Comparison of ENCODE assay signal across 8 cellular contexts in the genomic region with DNA sequence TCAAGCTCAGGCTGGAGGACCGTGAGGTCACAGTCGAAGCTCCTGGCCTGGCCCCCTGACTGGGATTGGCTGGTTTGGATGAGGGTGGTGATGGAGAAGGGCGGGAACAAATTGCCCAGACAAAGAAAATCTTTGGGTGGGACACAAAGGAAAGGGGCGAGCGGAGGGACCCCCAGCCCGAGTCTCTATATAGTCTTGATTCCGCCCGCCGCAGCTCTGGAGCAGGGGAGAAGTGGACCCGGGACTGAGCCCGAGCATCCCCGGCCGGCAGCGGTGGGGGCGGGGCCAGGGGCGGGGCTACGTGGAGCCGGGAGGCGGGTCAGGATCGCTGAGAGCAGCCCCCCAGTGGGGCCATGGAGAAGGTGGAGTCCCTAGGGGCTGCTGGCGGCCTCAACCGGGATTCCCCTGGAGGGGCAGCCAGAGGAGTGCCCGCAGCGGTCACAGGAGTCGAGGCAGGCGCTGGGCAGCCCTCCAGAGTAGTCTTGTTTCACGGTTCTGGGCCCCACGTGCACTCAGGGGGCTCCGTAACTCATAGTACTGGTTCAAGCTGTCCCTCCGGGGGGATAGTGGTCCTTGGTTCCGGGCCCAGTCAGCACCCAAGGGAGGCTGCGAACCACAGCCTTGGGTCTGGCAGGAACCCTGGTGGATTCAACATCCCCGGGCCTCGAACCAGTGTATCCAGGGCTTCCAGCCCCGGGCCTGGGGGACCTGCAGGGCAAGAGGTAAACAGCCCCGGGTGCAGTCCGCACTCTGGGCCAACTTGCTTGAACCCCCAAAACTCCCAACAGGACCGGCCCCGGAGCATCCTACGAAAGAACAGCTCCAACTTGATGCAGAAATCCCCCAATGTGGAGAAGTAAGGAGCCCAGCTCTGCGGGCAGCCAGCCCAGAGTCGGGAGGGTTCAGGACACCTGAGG. TPM values are rescaled to one million over a fixed set of nuclear protein-coding genes. Genes with fewer than 3 reads are reported as not detected.
A peak's percentile ranks its signal among the peaks of the same experiment; 100 is the strongest.
DNase-seq lines count a peak whose midpoint lies in the region; ATAC-seq and TF ChIP-seq lines count a peak whose summit lies in the region.

No MANE protein-coding gene starts in this region.

- 23% methylated on average over 15 to 19 of the region's 42 CpGs for WGBS in thyroid gland, 2 donors

- H3K36me3 ChIP-seq in HUES6 (ENCODE audit: control insufficient read depth, insufficient read depth, low read length) (peaks cover 16% of the 10 kb centered on the region), thyroid gland (no peaks in the 10 kb centered on the region)

- DNase-seq in DMS114 treated with DMSO at 0.1 percent for 48 hours (lab: John Stamatoyannopoulos, UW; ENCODE audit: unreplicated experiment) (peak; percentile 70), SHP77 (lab: John Stamatoyannopoulos, UW) (peak; percentile 77 to 90), glomerular visceral epithelial cell (ENCODE audit: extremely low spot score) (peak; percentile 80), omental fat pad (ENCODE audit: low spot score) (no peak), thyroid gland (peak; percentile 69 to 72)
- peak; percentile 87 for DNase-seq in activated naive CD4-positive, alpha-beta T cell treated with anti-CD3 and anti-CD28 coated beads, Interleukin-2, amount 10 ng/mL, durations not matched to agents 7 days and 5 days

- H3K9ac ChIP-seq in HUES6 (ENCODE audit: low read length), result peak overlapping the region; percentile 75

- peaks cover 3% of the 10 kb centered on the region; the same call in 1 of the 2 replicates for H3K4me1 ChIP-seq in HUES6 (ENCODE audit: control insufficient read depth, insufficient read depth, low read length)
- H3K4me1 ChIP-seq in thyroid gland, result peaks cover 4 to 15% of the 10 kb centered on the region in 2 donors

- H3K4me1 Mint-ChIP-seq in activated naive CD4-positive, alpha-beta T cell treated with anti-CD3 and anti-CD28 coated beads, Interleukin-2, amount 10 ng/mL, durations not matched to agents 7 days and 5 days, result peaks cover 70% of the 10 kb centered on the region

- no peaks in the 10 kb centered on the region for H3K9me3 ChIP-seq in HUES6 (ENCODE audit: control insufficient read depth, insufficient read depth, low read depth, low read length)
- H3K9me3 ChIP-seq in thyroid gland, result no peaks in the 10 kb centered on the region

- peak overlapping the region; percentile 94 for H3K4me3 Mint-ChIP-seq in activated naive CD4-positive, alpha-beta T cell treated with anti-CD3 and anti-CD28 coated beads, Interleukin-2, amount 10 ng/mL, durations not matched to agents 7 days and 5 days

- H3K27ac Mint-ChIP-seq in activated naive CD4-positive, alpha-beta T cell treated with anti-CD3 and anti-CD28 coated beads, Interleukin-2, amount 10 ng/mL, durations not matched to agents 7 days and 5 days, result peak overlapping the region; percentile 96

- no peaks in the 10 kb centered on the region for H3K27me3 Mint-ChIP-seq in activated naive CD4-positive, alpha-beta T cell treated with anti-CD3 and anti-CD28 coated beads, Interleukin-2, amount 10 ng/mL, durations not matched to agents 7 days and 5 days

- no peaks in the 10 kb centered on the region for H3K36me3 Mint-ChIP-seq in activated naive CD4-positive, alpha-beta T cell treated with anti-CD3 and anti-CD28 coated beads, Interleukin-2, amount 10 ng/mL, durations not matched to agents 7 days and 5 days

- no peaks in the 10 kb centered on the region for H3K9me3 Mint-ChIP-seq in activated naive CD4-positive, alpha-beta T cell treated with anti-CD3 and anti-CD28 coated beads, Interleukin-2, amount 10 ng/mL, durations not matched to agents 7 days and 5 days

- ATAC-seq in GM21423 (IDR thresholded peaks at IDR 0.05; ENCODE audit: unreplicated experiment) (peak; percentile 35), omental fat pad (ENCODE audit: low FRiP score) (peak; percentile 69)

- TF ChIP-seq CTCF in omental fat pad (IDR thresholded peaks at IDR 0.05), result no peak
- TF ChIP-seq CTCF in thyroid gland (IDR thresholded peaks at IDR 0.05), result no peak

- intact Hi-C loops in thyroid gland (cut with DNase I), result no loop called here

- TF ChIP-seq POLR2A in thyroid gland (IDR thresholded peaks at IDR 0.05), result no peak

- H3K27ac ChIP-seq in HUES6 (ENCODE audit: low read depth, low read length) (peak overlapping the region; percentile 79), thyroid gland (peak overlapping the region; percentile 64 to 91 (median 78))

- CTCF ChIA-PET in activated naive CD4-positive, alpha-beta T cell treated with anti-CD3 and anti-CD28 coated beads, Interleukin-2, amount 10 ng/mL, durations not matched to agents 7 days and 5 days (lab: Charles Lee), result interaction anchor here (0.7 to 2.0 kb wide), 10 partner anchors 11 to 357 kb away, joined by 3 to 7 read pairs (median 4); partner anchors contain the start of genes TMEM95 and TP53

- H3K27me3 ChIP-seq in HUES6 (ENCODE audit: control insufficient read depth, insufficient read depth, low read length) (no peaks in the 10 kb centered on the region), thyroid gland (no peaks in the 10 kb centered on the region)

- H3K4me3 ChIP-seq in HUES6 (ENCODE audit: low read depth, low read length), result peak overlapping the region; percentile 96
- H3K4me3 ChIP-seq in thyroid gland (replicated peaks in 1 of 3), result peak overlapping the region; percentile 37 to 80 (median 52)

RNA-seq across cellular contexts. Expression of gene NEURL4, which starts 1.2 kb away (rescaled TPM):
- total RNA-seq in omental fat pad (10 to 100 TPM; 10.4 to 16.1 (median 11.5) TPM), thyroid gland (10 to 100 TPM; 18.5 to 32.8 (median 22.5) TPM)

RNA-seq across cellular contexts. Expression of gene ACAP1, which starts 6.0 kb away (rescaled TPM):
- 10 to 100 TPM in 1 of 4 donors, 1 to 10 TPM in 3; 3.3 to 13.1 (median 8.1) TPM for total RNA-seq in omental fat pad
- total RNA-seq in thyroid gland, result 1 to 10 TPM in 3 of 4 donors, under 1 TPM in 1; 0.89 to 7.1 (median 3.8) TPM

RNA-seq across cellular contexts. Expression of gene GPS2, which starts 15.2 kb away (rescaled TPM):
- 10 to 100 TPM; 49.6 to 91.3 (median 75.9) TPM for total RNA-seq in omental fat pad
- 100 to 1,000 TPM in 2 of 4 donors, 10 to 100 TPM in 2; 69.5 to 130 (median 100) TPM for total RNA-seq in thyroid gland

RNA-seq across cellular contexts. Expression of gene KCTD11, which starts 21.6 kb away (rescaled TPM):
- 1 to 10 TPM; 6.7 to 9.9 (median 8.4) TPM for total RNA-seq in omental fat pad
- total RNA-seq in thyroid gland, result 10 to 100 TPM in 3 of 4 donors, 1 to 10 TPM in 1; 6.6 to 20.4 (median 18.7) TPM

RNA-seq across cellular contexts. Expression of gene EIF5A, which starts 22.9 kb away (rescaled TPM):
- 100 to 1,000 TPM; 127 to 408 (median 282) TPM for total RNA-seq in omental fat pad
- total RNA-seq in thyroid gland, result 100 to 1,000 TPM; 135 to 210 (median 144) TPM
